Comparison of ENCODE assay signal across 11 cellular contexts in the genomic region with DNA sequence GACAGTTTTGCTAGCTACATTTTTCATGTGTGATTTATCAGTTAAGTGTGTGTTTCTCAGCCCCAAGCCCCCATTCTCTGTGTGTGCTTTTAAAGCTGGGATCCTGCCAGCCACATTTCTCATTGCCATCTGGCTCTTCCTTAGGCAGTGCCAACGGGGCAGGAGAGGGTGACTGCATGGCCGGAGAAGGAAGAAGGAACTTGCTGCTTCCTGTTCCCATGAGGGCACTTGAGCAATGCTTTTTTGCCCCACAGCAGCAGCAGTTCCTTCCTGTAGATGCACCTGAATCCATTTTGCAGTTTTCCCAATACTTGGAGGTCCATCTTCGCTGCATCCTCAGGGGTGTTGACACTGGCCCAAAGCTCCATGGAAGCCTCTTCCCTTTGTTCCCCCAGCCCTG. TPM values are rescaled to one million over a fixed set of nuclear protein-coding genes. Genes with fewer than 3 reads are reported as not detected.
DNase-seq lines count a peak whose midpoint lies in the region; ATAC-seq and TF ChIP-seq lines count a peak whose summit lies in the region.
"Had no signal": no experiment of that assay in that cellular context is flagged by ENCODE, and none has a peak within 500 bp of the region (broad histone marks: within the 10 kb centered on the region; RNA-seq: fewer than 3 reads in every experiment).

No MANE protein-coding gene starts in this region.

- H3K4me1 ChIP-seq in tibial nerve, result peaks cover 0 to 78% (median 46%) of the 10 kb centered on the region in 4 donors

- H3K27ac Mint-ChIP-seq in CD14-positive monocyte (peak overlapping the region; percentile 83 to 94 (median 88)), IgD-negative memory B cell (peak overlapping the region; percentile 17 to 41 (median 35))
- peak overlapping the region; percentile 76 for H3K27ac Mint-ChIP-seq in activated T-helper 1 cell treated with anti-CD3 and anti-CD28 coated beads, Interleukin-12 subunit alpha, Interleukin-12 subunit beta, Interleukin-2, Interleukin-4 antibody, amounts not matched to agents 30 ng/mL and 10 ng/mL and 1 ng/mL, durations not matched to agents 14 hours and 24 hours and 36 hours

- 68 to 78% methylated on average over 3 of the region's 3 CpGs for WGBS in tibial nerve, 2 donors

- H3K36me3 ChIP-seq in tibial nerve, result peaks cover 0 to 8% (median 0%) of the 10 kb centered on the region in 3 donors

- H3K4me1 Mint-ChIP-seq in CD14-positive monocyte, result peaks cover 89% of the 10 kb centered on the region
- H3K4me1 Mint-ChIP-seq in IgD-negative memory B cell, result peaks cover 56 to 70% (median 69%) of the 10 kb centered on the region in 3 donors
- peaks cover 77% of the 10 kb centered on the region for H3K4me1 Mint-ChIP-seq in activated T-helper 1 cell treated with anti-CD3 and anti-CD28 coated beads, Interleukin-12 subunit alpha, Interleukin-12 subunit beta, Interleukin-2, Interleukin-4 antibody, amounts not matched to agents 30 ng/mL and 10 ng/mL and 1 ng/mL, durations not matched to agents 14 hours and 24 hours and 36 hours (ENCODE audit: low read depth)

- intact Hi-C loops in CD14-positive monocyte (cut with micrococcal nuclease), result no loop called here
- intact Hi-C loops in activated T-helper 1 cell treated with anti-CD3 and anti-CD28 coated beads, Interleukin-12 subunit alpha, Interleukin-12 subunit beta, Interleukin-2, Interleukin-4 antibody, amounts not matched to agents 30 ng/mL and 10 ng/mL and 1 ng/mL, durations not matched to agents 14 hours and 24 hours and 36 hours (cut with micrococcal nuclease), result loop anchor here (5.0 kb wide), 1 partner anchor 38 kb away; a partner anchor contains a TSS

- H3K9me3 Mint-ChIP-seq in CD14-positive monocyte (no peaks in the 10 kb centered on the region), IgD-negative memory B cell (no peaks in the 10 kb centered on the region)
- no peaks in the 10 kb centered on the region for H3K9me3 Mint-ChIP-seq in activated T-helper 1 cell treated with anti-CD3 and anti-CD28 coated beads, Interleukin-12 subunit alpha, Interleukin-12 subunit beta, Interleukin-2, Interleukin-4 antibody, amounts not matched to agents 30 ng/mL and 10 ng/mL and 1 ng/mL, durations not matched to agents 14 hours and 24 hours and 36 hours
- H3K9me3 Mint-ChIP-seq: neural crest cell had no signal

- ATAC-seq in GM18867 (IDR thresholded peaks at IDR 0.05; ENCODE audit: unreplicated experiment), result no peak
- ATAC-seq: HCT116 had no signal

- DNase-seq in CD14-positive monocyte (ENCODE audit: low spot score) (peak; percentile 65), kidney tubule cell (ENCODE audit: low spot score) (peak; percentile 43), epidermal melanocyte (ENCODE audit: insufficient read length, low spot score) (no peak), tibial nerve (ENCODE audit: low spot score in 2 of 2) (no peak), 8988T (no peak)
- no peak for DNase-seq in activated T-helper 1 cell treated with anti-CD3 and anti-CD28 coated beads, Interleukin-12 subunit alpha, Interleukin-12 subunit beta, Interleukin-2, Interleukin-4 antibody, amounts not matched to agents 30 ng/mL and 10 ng/mL and 1 ng/mL, durations not matched to agents 14 hours and 24 hours and 36 hours (ENCODE audit: low spot score)
- DNase-seq: NCI-H1417 treated with DMSO at 0.1 percent for 48 hours had no signal

- H3K4me3 Mint-ChIP-seq in CD14-positive monocyte (peak overlapping the region; percentile 60 to 75), IgD-negative memory B cell (peak overlapping the region in 1 of 4 donors; percentile 89)
- no peak overlapping the region for H3K4me3 Mint-ChIP-seq in activated T-helper 1 cell treated with anti-CD3 and anti-CD28 coated beads, Interleukin-12 subunit alpha, Interleukin-12 subunit beta, Interleukin-2, Interleukin-4 antibody, amounts not matched to agents 30 ng/mL and 10 ng/mL and 1 ng/mL, durations not matched to agents 14 hours and 24 hours and 36 hours
- H3K4me3 Mint-ChIP-seq: neural crest cell had no signal

- H3K27me3 Mint-ChIP-seq in CD14-positive monocyte (ENCODE audit: low read depth in 3 of 3) (peaks cover 0 to 2% (median 0%) of the 10 kb centered on the region in 3 donors), IgD-negative memory B cell (no peaks in the 10 kb centered on the region)
- no peaks in the 10 kb centered on the region for H3K27me3 Mint-ChIP-seq in activated T-helper 1 cell treated with anti-CD3 and anti-CD28 coated beads, Interleukin-12 subunit alpha, Interleukin-12 subunit beta, Interleukin-2, Interleukin-4 antibody, amounts not matched to agents 30 ng/mL and 10 ng/mL and 1 ng/mL, durations not matched to agents 14 hours and 24 hours and 36 hours (ENCODE audit: insufficient read depth)

- H3K9me3 ChIP-seq in tibial nerve, result no peaks in the 10 kb centered on the region

- no peak overlapping the region for H3K27ac ChIP-seq in tibial nerve

- TF ChIP-seq POLR2A in tibial nerve (IDR thresholded peaks at IDR 0.05), result no peak

- no peak for TF ChIP-seq CTCF in CD14-positive monocyte (IDR thresholded peaks at IDR 0.05)
- TF ChIP-seq CTCF in tibial nerve (IDR thresholded peaks at IDR 0.05), result no peak

- TF ChIP-seq EP300 in tibial nerve (IDR thresholded peaks at IDR 0.05), result peak in 1 of 2 donors; percentile 46

- H3K36me3 Mint-ChIP-seq in CD14-positive monocyte, result peaks cover 3 to 20% of the 10 kb centered on the region in 2 donors
- peaks cover 5% of the 10 kb centered on the region for H3K36me3 Mint-ChIP-seq in IgD-negative memory B cell
- H3K36me3 Mint-ChIP-seq in activated T-helper 1 cell treated with anti-CD3 and anti-CD28 coated beads, Interleukin-12 subunit alpha, Interleukin-12 subunit beta, Interleukin-2, Interleukin-4 antibody, amounts not matched to agents 30 ng/mL and 10 ng/mL and 1 ng/mL, durations not matched to agents 14 hours and 24 hours and 36 hours (ENCODE audit: low read depth), result peaks cover 4% of the 10 kb centered on the region

- H3K27me3 ChIP-seq in tibial nerve, result no peaks in the 10 kb centered on the region

- H3K4me3 ChIP-seq in tibial nerve, result no peak overlapping the region

RNA-seq across cellular contexts. Expression of a gene that starts 37.5 kb away (rescaled TPM):
- polyA plus RNA-seq in CD14-positive monocyte, result 10 to 100 TPM; 11.8 to 16.5 TPM
- polyA plus RNA-seq in IgD-negative memory B cell, result 143 TPM
- 26.2 and 30.9 TPM in 2 replicates for total RNA-seq in activated T-helper 1 cell treated with anti-CD3 and anti-CD28 coated beads, Interleukin-12 subunit alpha, Interleukin-12 subunit beta, Interleukin-2, Interleukin-4 antibody, amounts not matched to agents 30 ng/mL and 10 ng/mL and 1 ng/mL, durations not matched to agents 14 hours and 24 hours and 36 hours
- total RNA-seq in tibial nerve, result 10 to 100 TPM; 41.8 to 50.9 (median 47.8) TPM

Comparison
In these comparisons a context has a peak if more than half of its experiments do, and no peak if none do; other contexts are left out.
1. DNase-seq: peak in CD14-positive monocyte (single experiment) and kidney tubule cell (single experiment); none in activated T-helper 1 cell treated with anti-CD3 and anti-CD28 coated beads, Interleukin-12 subunit alpha, Interleukin-12 subunit beta, Interleukin-2, Interleukin-4 antibody, amounts not matched to agents 30 ng/mL and 10 ng/mL and 1 ng/mL, durations not matched to agents 14 hours and 24 hours and 36 hours (single experiment), epidermal melanocyte (single experiment), tibial nerve (0 of 2) and 8988T (single experiment).
2. H3K27ac Mint-ChIP-seq: peak in every context shown above with its lines; median percentile 88 in CD14-positive monocyte; 76 in activated T-helper 1 cell treated with anti-CD3 and anti-CD28 coated beads, Interleukin-12 subunit alpha, Interleukin-12 subunit beta, Interleukin-2, Interleukin-4 antibody, amounts not matched to agents 30 ng/mL and 10 ng/mL and 1 ng/mL, durations not matched to agents 14 hours and 24 hours and 36 hours; 35 in IgD-negative memory B cell.